Comparison of ENCODE assay signal across 18 cellular contexts in genomic region chr4:168787334-168787733, GRCh38.
DNase-seq lines count a peak whose midpoint lies in the region; ATAC-seq, FAIRE-seq and TF ChIP-seq lines count a peak whose summit lies in the region.
"Had no signal": no experiment of that assay in that cellular context is flagged by ENCODE, and none has a peak within 500 bp of the region (broad histone marks: within the 10 kb centered on the region; RNA-seq: fewer than 3 reads in every experiment).

No MANE protein-coding gene starts in this region.

- peaks cover 11% of the 10 kb centered on the region for H3K36me3 Mint-ChIP-seq in astrocyte (ENCODE audit: low read depth, unreplicated experiment)

- H3K4me2 ChIP-seq in KMS-11 (peak overlapping the region; percentile 55), astrocyte (ENCODE audit: low read length) (no peak overlapping the region)
- H3K4me2 ChIP-seq: GM23338 had no signal

- no peak for FAIRE-seq in astrocyte (lab: Jason Lieb, UNC)

- no peaks in the 10 kb centered on the region for H4K20me1 ChIP-seq in KMS-11 (ENCODE audit: insufficient read depth)
- H4K20me1 ChIP-seq in astrocyte (ENCODE audit: insufficient read depth, low read length): no peaks in the 10 kb centered on the region

- H3K9me3 ChIP-seq in astrocyte (ENCODE audit: insufficient read depth, low read depth, low read length) (no peaks in the 10 kb centered on the region), ovary (no peaks in the 10 kb centered on the region)
- H3K9me3 ChIP-seq: Peyer's patch had no signal

- intact Hi-C loops in ovary (cut with DNase I): no loop called here

- no peaks in the 10 kb centered on the region for H3K27me3 ChIP-seq in KMS-11 (ENCODE audit: insufficient read depth, low read depth)
- no peaks in the 10 kb centered on the region for H3K27me3 ChIP-seq in astrocyte (ENCODE audit: insufficient read depth, low read length)
- H3K27me3 ChIP-seq in ovary: no peaks in the 10 kb centered on the region
- H3K27me3 ChIP-seq: Peyer's patch had no signal

- TF ChIP-seq POLR2A in ovary (IDR thresholded peaks at IDR 0.05): no peak

- peak overlapping the region; percentile 29 for H3K27ac ChIP-seq in KMS-11
- no peak overlapping the region for H3K27ac ChIP-seq in astrocyte (ENCODE audit: low read depth, low read length)
- no peak overlapping the region for H3K27ac ChIP-seq in ovary
- H3K27ac ChIP-seq: C4-2B had no signal

- H3K4me3 ChIP-seq in KMS-11 (IDR thresholded peaks at IDR 0.05; ENCODE audit: insufficient read depth, low read depth, low read length) (no peak overlapping the region), astrocyte (ENCODE audit: insufficient read depth, low read depth, low read length) (no peak overlapping the region), ovary (peak overlapping the region; percentile 4)
- H3K4me3 ChIP-seq: GM23338 had no signal

- peaks cover 68% of the 10 kb centered on the region for H3K4me1 Mint-ChIP-seq in astrocyte (ENCODE audit: low read depth, unreplicated experiment)

- H3K36me3 ChIP-seq in KMS-11 (ENCODE audit: insufficient read depth): no peaks in the 10 kb centered on the region
- no peaks in the 10 kb centered on the region for H3K36me3 ChIP-seq in astrocyte (ENCODE audit: insufficient read depth, low read length)
- no peaks in the 10 kb centered on the region for H3K36me3 ChIP-seq in ovary
- H3K36me3 ChIP-seq: Peyer's patch had no signal

- no peak for TF ChIP-seq CTCF in KMS-11 (conservative IDR thresholded peaks at IDR 0.05; ENCODE audit: low read depth, low read length)
- no peak for TF ChIP-seq CTCF in astrocyte (IDR thresholded peaks at IDR 0.05; ENCODE audit: insufficient read depth, low read depth, low read length)
- no peak for TF ChIP-seq CTCF in ovary (IDR thresholded peaks at IDR 0.05)

- H3K79me2 ChIP-seq in KMS-11 (ENCODE audit: insufficient read depth, low read depth) (no peaks in the 10 kb centered on the region), astrocyte (ENCODE audit: insufficient read depth, low read length) (peaks cover 23% of the 10 kb centered on the region)

- no peaks in the 10 kb centered on the region for H3K9me3 Mint-ChIP-seq in astrocyte (ENCODE audit: unreplicated experiment)
- H3K9me3 Mint-ChIP-seq: GM23338 had no signal

- 84 to 95% (median 85%) methylated on average over 1 of the region's 1 CpG for WGBS in ovary, 3 donors

- no peaks in the 10 kb centered on the region for H3K27me3 Mint-ChIP-seq in astrocyte (ENCODE audit: low read depth, unreplicated experiment)

- H3K9ac ChIP-seq in KMS-11 (no peak overlapping the region; the same call in 1 of the 2 replicates), astrocyte (ENCODE audit: low read length) (no peak overlapping the region)

- DNase-seq in astrocyte (ENCODE audit: low read depth): no peak
- no peak for DNase-seq in left lobe of liver (ENCODE audit: low spot score)
- no peak for DNase-seq in ovary
- no peak for DNase-seq in NCI-H1092 treated with DMSO at 0.1 percent for 48 hours (lab: John Stamatoyannopoulos, UW)
- DNase-seq: COR-L47, DMS153, KBM-7, NCI-H146, NCI-H510A treated with DMSO at 0.1 percent for 48 hours, NCI-H82, Peyer's patch, SHP77 had no signal

- TF ChIP-seq EP300 in ovary (IDR thresholded peaks at IDR 0.05): no peak

- peak overlapping the region; percentile 77 for H3K27ac Mint-ChIP-seq in astrocyte (ENCODE audit: unreplicated experiment)
- H3K27ac Mint-ChIP-seq: GM23338 had no signal

- ATAC-seq in left lobe of liver (peak; percentile 34), GM21825 (IDR thresholded peaks at IDR 0.05; ENCODE audit: unreplicated experiment) (no peak), HG03108 (IDR thresholded peaks at IDR 0.05; ENCODE audit: unreplicated experiment) (no peak), HG03039 (IDR thresholded peaks at IDR 0.05; ENCODE audit: unreplicated experiment) (no peak)
- ATAC-seq: GM23338 had no signal

- peaks cover 74% of the 10 kb centered on the region for H3K4me1 ChIP-seq in KMS-11 (ENCODE audit: low read depth, poor library complexity, severe bottlenecking)
- H3K4me1 ChIP-seq in astrocyte (ENCODE audit: insufficient read depth, low read length): peaks cover 8% of the 10 kb centered on the region
- peaks cover 2% of the 10 kb centered on the region for H3K4me1 ChIP-seq in ovary (ENCODE audit: insufficient read depth)

- H2AFZ ChIP-seq in KMS-11 (ENCODE audit: low read depth) (0 out of 2 replicates have a peak overlapping the region, but pooled peaks have one; percentile 1), astrocyte (ENCODE audit: low read depth, low read length) (no peak overlapping the region)
- H2AFZ ChIP-seq: GM23338 had no signal

- H3K4me3 Mint-ChIP-seq in astrocyte (ENCODE audit: unreplicated experiment): no peak overlapping the region
- H3K4me3 Mint-ChIP-seq: GM23338 had no signal
